In the genomic region with DNA sequence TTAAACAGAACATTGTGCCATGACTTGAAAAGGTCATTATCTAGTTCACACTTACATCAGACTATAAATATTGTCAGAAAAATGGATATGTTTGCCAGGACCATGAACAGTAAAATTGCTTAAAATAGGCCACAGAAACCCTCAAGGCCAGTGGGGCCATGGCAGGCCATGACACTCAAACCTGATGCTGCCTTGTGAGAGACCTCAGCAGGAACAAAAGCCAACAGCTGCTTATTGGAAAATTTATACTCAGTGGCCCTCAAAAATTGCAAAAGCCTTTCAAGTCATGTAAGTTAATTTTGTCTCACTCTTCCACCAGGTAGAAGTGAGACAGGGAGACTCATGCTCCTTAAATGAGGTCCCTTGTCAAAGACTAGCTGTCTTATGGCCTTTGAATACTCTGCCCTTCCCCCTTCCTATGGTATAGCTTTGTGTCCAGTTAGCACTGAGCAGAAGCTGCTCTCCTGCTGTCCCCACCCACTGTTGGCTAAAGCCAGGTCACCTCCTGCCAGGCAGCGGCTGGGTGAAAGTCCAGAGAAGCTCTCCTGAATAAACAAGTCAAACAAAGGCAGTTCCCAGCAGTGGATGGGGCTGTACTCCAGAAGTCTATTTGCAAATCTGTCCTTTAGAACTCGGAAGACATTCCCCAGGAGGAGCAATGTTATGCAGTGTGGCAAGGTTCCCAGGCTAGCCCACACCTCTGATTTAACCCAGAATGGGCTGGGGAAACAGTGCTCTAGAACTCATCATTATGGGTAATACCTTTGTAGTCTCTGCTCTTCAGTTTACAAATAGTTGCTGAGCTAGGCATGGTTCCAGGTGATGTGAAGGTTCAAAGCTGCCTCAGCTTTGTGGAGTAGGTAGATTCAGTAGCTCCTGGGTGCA, we compare ENCODE assay signal across 1 cellular context.
TF ChIP-seq lines count a peak whose summit lies in the region.

No MANE protein-coding gene starts in this region.

TF ChIP-seq in HepG2, 621 proteins besides CTCF, POLR2A, EP300 and RAD21 (continued from another document and continues in another):
- no peak for TF ChIP-seq AKNA (CRISPR knock-in tag; IDR thresholded peaks at IDR 0.05; ENCODE audit: borderline replicate concordance)
- TF ChIP-seq ZNF660 (CRISPR knock-in tag; IDR thresholded peaks at IDR 0.05; ENCODE audit: borderline replicate concordance, low read depth) = no peak
- peak; percentile 24; the same call in 1 of the 2 replicates for TF ChIP-seq TGIF2 (CRISPR knock-in tag; IDR thresholded peaks at IDR 0.05)
- TF ChIP-seq TRIM24 (CRISPR knock-in tag; IDR thresholded peaks at IDR 0.05) = no peak
- TF ChIP-seq, protein P1, sequence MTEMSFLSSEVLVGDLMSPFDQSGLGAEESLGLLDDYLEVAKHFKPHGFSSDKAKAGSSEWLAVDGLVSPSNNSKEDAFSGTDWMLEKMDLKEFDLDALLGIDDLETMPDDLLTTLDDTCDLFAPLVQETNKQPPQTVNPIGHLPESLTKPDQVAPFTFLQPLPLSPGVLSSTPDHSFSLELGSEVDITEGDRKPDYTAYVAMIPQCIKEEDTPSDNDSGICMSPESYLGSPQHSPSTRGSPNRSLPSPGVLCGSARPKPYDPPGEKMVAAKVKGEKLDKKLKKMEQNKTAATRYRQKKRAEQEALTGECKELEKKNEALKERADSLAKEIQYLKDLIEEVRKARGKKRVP (CRISPR knock-in tag; IDR thresholded peaks at IDR 0.05) = peak in 1 of 2 experiments; percentile 11; a peak in 1 of 4 replicates
- peak; percentile 78; the same call in 1 of the 2 replicates for TF ChIP-seq ZFP90 (CRISPR knock-in tag; IDR thresholded peaks at IDR 0.05; ENCODE audit: borderline replicate concordance)
- TF ChIP-seq HNRNPUL1 (IDR thresholded peaks at IDR 0.05; ENCODE audit: low read depth, low read length) = no peak
- 0 out of 2 replicates have a peak, but pooled peaks have one; percentile 66 for TF ChIP-seq ZNF414 (CRISPR knock-in tag; IDR thresholded peaks at IDR 0.05)
- TF ChIP-seq ZXDC (CRISPR knock-in tag; IDR thresholded peaks at IDR 0.05) = no peak
- TF ChIP-seq PPARG (CRISPR knock-in tag; conservative IDR thresholded peaks at IDR 0.05) = peak; percentile 72
- peak; percentile 78; the same call in 1 of the 2 replicates for TF ChIP-seq MIER2 (CRISPR knock-in tag; IDR thresholded peaks at IDR 0.05)
- peak; percentile 93; the same call in 1 of the 2 replicates for TF ChIP-seq ZKSCAN8 (CRISPR knock-in tag; IDR thresholded peaks at IDR 0.05; ENCODE audit: borderline replicate concordance)
- peak; percentile 64; the same call in 1 of the 2 replicates for TF ChIP-seq ZNF772 (CRISPR knock-in tag; IDR thresholded peaks at IDR 0.05)
- peak; percentile 80; the same call in 1 of the 2 replicates for TF ChIP-seq ZNF878 (CRISPR knock-in tag; IDR thresholded peaks at IDR 0.05)
- no peak; the same call in 1 of the 2 replicates for TF ChIP-seq EHMT2 (IDR thresholded peaks at IDR 0.05; ENCODE audit: borderline replicate concordance, low read depth, low read length)
- no peak for TF ChIP-seq SMARCE1 (IDR thresholded peaks at IDR 0.05; ENCODE audit: borderline replicate concordance)
- TF ChIP-seq, protein P2, sequence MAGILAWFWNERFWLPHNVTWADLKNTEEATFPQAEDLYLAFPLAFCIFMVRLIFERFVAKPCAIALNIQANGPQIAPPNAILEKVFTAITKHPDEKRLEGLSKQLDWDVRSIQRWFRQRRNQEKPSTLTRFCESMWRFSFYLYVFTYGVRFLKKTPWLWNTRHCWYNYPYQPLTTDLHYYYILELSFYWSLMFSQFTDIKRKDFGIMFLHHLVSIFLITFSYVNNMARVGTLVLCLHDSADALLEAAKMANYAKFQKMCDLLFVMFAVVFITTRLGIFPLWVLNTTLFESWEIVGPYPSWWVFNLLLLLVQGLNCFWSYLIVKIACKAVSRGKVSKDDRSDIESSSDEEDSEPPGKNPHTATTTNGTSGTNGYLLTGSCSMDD (CRISPR knock-in tag; IDR thresholded peaks at IDR 0.05) = no peak
- TF ChIP-seq ZSCAN20 (CRISPR knock-in tag; IDR thresholded peaks at IDR 0.05; ENCODE audit: borderline replicate concordance) = no peak
- TF ChIP-seq HOMEZ (CRISPR knock-in tag; IDR thresholded peaks at IDR 0.05; ENCODE audit: low read depth) = peak; percentile 96
- no peak for TF ChIP-seq ETV6 (CRISPR knock-in tag; conservative IDR thresholded peaks at IDR 0.05)
- peak; percentile 92 for TF ChIP-seq ZMYM4 (CRISPR knock-in tag; IDR thresholded peaks at IDR 0.05)
- TF ChIP-seq, protein P3, sequence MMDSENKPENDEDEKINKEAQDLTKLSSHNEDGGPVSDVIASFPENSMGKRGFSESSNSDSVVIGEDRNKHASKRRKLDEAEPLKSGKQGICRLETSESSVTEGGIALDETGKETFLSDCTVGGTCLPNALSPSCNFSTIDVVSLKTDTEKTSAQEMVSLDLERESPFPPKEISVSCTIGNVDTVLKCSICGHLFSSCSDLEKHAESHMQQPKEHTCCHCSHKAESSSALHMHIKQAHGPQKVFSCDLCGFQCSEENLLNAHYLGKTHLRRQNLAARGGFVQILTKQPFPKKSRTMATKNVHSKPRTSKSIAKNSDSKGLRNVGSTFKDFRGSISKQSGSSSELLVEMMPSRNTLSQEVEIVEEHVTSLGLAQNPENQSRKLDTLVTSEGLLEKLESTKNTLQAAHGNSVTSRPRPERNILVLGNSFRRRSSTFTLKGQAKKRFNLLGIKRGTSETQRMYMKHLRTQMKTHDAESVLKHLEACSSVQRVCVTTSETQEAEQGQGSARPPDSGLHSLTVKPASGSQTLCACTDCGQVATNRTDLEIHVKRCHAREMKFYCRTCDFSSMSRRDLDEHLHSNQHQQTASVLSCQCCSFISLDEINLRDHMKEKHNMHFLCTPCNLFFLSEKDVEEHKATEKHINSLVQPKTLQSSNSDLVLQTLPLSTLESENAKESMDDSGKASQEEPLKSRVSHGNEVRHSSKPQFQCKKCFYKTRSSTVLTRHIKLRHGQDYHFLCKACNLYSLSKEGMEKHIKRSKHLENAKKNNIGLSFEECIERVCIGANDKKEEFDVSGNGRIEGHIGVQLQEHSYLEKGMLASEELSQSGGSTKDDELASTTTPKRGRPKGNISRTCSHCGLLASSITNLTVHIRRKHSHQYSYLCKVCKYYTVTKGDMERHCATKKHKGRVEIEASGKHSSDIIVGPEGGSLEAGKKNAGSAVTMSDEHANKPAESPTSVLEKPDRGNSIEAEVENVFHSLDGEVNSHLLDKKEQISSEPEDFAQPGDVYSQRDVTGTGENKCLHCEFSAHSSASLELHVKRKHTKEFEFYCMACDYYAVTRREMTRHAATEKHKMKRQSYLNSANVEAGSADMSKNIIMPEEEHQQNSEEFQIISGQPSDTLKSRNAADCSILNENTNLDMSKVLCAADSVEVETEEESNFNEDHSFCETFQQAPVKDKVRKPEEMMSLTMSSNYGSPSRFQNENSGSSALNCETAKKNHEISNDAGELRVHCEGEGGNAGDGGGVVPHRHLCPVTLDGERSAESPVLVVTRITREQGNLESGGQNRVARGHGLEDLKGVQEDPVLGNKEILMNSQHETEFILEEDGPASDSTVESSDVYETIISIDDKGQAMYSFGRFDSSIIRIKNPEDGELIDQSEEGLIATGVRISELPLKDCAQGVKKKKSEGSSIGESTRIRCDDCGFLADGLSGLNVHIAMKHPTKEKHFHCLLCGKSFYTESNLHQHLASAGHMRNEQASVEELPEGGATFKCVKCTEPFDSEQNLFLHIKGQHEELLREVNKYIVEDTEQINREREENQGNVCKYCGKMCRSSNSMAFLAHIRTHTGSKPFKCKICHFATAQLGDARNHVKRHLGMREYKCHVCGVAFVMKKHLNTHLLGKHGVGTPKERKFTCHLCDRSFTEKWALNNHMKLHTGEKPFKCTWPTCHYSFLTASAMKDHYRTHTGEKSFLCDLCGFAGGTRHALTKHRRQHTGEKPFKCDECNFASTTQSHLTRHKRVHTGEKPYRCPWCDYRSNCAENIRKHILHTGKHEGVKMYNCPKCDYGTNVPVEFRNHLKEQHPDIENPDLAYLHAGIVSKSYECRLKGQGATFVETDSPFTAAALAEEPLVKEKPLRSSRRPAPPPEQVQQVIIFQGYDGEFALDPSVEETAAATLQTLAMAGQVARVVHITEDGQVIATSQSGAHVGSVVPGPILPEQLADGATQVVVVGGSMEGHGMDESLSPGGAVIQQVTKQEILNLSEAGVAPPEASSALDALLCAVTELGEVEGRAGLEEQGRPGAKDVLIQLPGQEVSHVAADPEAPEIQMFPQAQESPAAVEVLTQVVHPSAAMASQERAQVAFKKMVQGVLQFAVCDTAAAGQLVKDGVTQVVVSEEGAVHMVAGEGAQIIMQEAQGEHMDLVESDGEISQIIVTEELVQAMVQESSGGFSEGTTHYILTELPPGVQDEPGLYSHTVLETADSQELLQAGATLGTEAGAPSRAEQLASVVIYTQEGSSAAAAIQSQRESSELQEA (CRISPR knock-in tag; IDR thresholded peaks at IDR 0.05; ENCODE audit: not compliant biosample characterization) = no peak
- no peak; the same call in 1 of the 2 replicates for TF ChIP-seq ARID2 (CRISPR knock-in tag; IDR thresholded peaks at IDR 0.05; ENCODE audit: borderline replicate concordance)
- TF ChIP-seq ZNF432 (CRISPR knock-in tag; IDR thresholded peaks at IDR 0.05; ENCODE audit: borderline replicate concordance) = no peak
- TF ChIP-seq FOXM1 (CRISPR knock-in tag; IDR thresholded peaks at IDR 0.05) = no peak
- no peak for TF ChIP-seq RFX3 (CRISPR knock-in tag; IDR thresholded peaks at IDR 0.05)
